In genomic region chr17:41226051-41226450, GRCh38 we compare ENCODE assay signal across 34 cellular contexts. TPM values are rescaled to one million over a fixed set of nuclear protein-coding genes. Genes with fewer than 3 reads are reported as not detected.
"Had no signal": no experiment of that assay in that cellular context is flagged by ENCODE, and none has a peak within 500 bp of the region (broad histone marks: within the 10 kb centered on the region; RNA-seq: fewer than 3 reads in every experiment).

No MANE protein-coding gene starts in this region.

- FAIRE-seq: colon had no signal

- H3K4me1 Mint-ChIP-seq: activated CD4-positive, alpha-beta memory T cell treated with anti-CD3 and anti-CD28 coated beads, Interleukin-2, amount 10 ng/mL, durations not matched to agents 7 days and 5 days; activated T-helper 17 cell treated with anti-CD3 and anti-CD28 coated beads, Interleukin-2, amount 50 U/mL, for 72 hours; T-helper 17 cell had no signal

- H3K9me3 ChIP-seq: body of pancreas, esophagus muscularis mucosa, heart right ventricle had no signal

- H3K36me3 Mint-ChIP-seq: activated naive CD8-positive, alpha-beta T cell had no signal

- H3K27ac ChIP-seq: body of pancreas, esophagus muscularis mucosa, foreskin keratinocyte, gastroesophageal sphincter, heart right ventricle, hepatocyte, WERI-Rb-1 had no signal

- H3K9me3 Mint-ChIP-seq: activated B cell treated with CpG ODN at 0.5 μM for 24 hours; activated CD4-positive, alpha-beta memory T cell treated with anti-CD3 and anti-CD28 coated beads, Interleukin-2, amount 10 ng/mL, durations not matched to agents 7 days and 5 days; activated T-cell treated with anti-CD3 and anti-CD28 coated beads, Interleukin-2, amount 50 U/mL, for 4 hours; activated T-helper 17 cell treated with anti-CD3 and anti-CD28 coated beads, Interleukin-2, amount 50 U/mL, for 72 hours; effector memory CD8-positive, alpha-beta T cell; T-helper 2 cell treated with Interferon-gamma antibody and Interleukin-4, amounts not matched to agents 5 μg/mL and 100 μg/mL, for 36 hours had no signal

- H3K4me1 ChIP-seq: body of pancreas, esophagus muscularis mucosa, gastroesophageal sphincter, heart right ventricle had no signal

- H3K4me3 Mint-ChIP-seq: activated B cell treated with CpG ODN at 0.5 μM for 24 hours; activated CD4-positive, alpha-beta memory T cell treated with anti-CD3 and anti-CD28 coated beads, Interleukin-2, amount 10 ng/mL, durations not matched to agents 7 days and 5 days; activated naive CD8-positive, alpha-beta T cell; activated T-cell treated with anti-CD3 and anti-CD28 coated beads, Interleukin-2, amount 50 U/mL, for 4 hours; activated T-helper 17 cell treated with anti-CD3 and anti-CD28 coated beads, Interleukin-2, amount 50 U/mL, for 72 hours; effector memory CD8-positive, alpha-beta T cell; T-helper 17 cell; T-helper 2 cell treated with Interferon-gamma antibody and Interleukin-4, amounts not matched to agents 5 μg/mL and 100 μg/mL, for 36 hours had no signal

- H3K4me3 ChIP-seq: body of pancreas, esophagus muscularis mucosa, gastroesophageal sphincter, heart right ventricle, hepatocyte had no signal

- H3K27ac Mint-ChIP-seq: activated B cell treated with CpG ODN at 0.5 μM for 24 hours; activated CD4-positive, alpha-beta memory T cell treated with anti-CD3 and anti-CD28 coated beads, Interleukin-2, amount 10 ng/mL, durations not matched to agents 7 days and 5 days; activated naive CD8-positive, alpha-beta T cell; activated T-helper 17 cell treated with anti-CD3 and anti-CD28 coated beads, Interleukin-2, amount 50 U/mL, for 72 hours; effector memory CD8-positive, alpha-beta T cell; T-helper 17 cell; T-helper 2 cell treated with Interferon-gamma antibody and Interleukin-4, amounts not matched to agents 5 μg/mL and 100 μg/mL, for 36 hours had no signal

- H3K79me2 ChIP-seq: hepatocyte had no signal

- H3K36me3 ChIP-seq: esophagus muscularis mucosa, gastroesophageal sphincter, heart right ventricle, WERI-Rb-1 had no signal

- H3K4me2 ChIP-seq: hepatocyte had no signal

- DNase-seq: activated B cell treated with CpG ODN at 0.5 μM for 24 hours; activated CD4-positive, alpha-beta memory T cell treated with anti-CD3 and anti-CD28 coated beads, Interleukin-2, amount 10 ng/mL, durations not matched to agents 7 days and 5 days; activated CD4-positive, alpha-beta T cell treated with anti-CD3 and anti-CD28 coated beads for 48 hours; activated CD4-positive, alpha-beta T cell treated with anti-CD3 and anti-CD28 coated beads, Interleukin-2, amount 50 U/mL, for 4 hours; activated CD8-positive, alpha-beta memory T cell treated with anti-CD3 and anti-CD28 coated beads for 24 hours; activated effector memory CD4-positive, alpha-beta T cell treated with Interleukin-2 at 50 U/mL for 16 hours; activated gamma-delta T cell treated with Interleukin-2 at 50 U/mL for 16 hours; activated naive CD4-positive, alpha-beta T cell treated with anti-CD3 and anti-CD28 coated beads, Interleukin-2, amount 50 U/mL, for 16 hours; activated naive CD4-positive, alpha-beta T cell treated with Interleukin-2 at 50 U/mL for 16 hours; activated T-cell treated with anti-CD3 and anti-CD28 coated beads, Interleukin-2, amount 50 U/mL, for 4 hours; amniotic stem cell; anterior cingulate cortex; body of pancreas; caudate nucleus; cortex of kidney; dermis blood vessel endothelial cell; effector CD4-positive, alpha-beta T cell; effector memory CD8-positive, alpha-beta T cell; erythroblast; foreskin keratinocyte; heart right ventricle; T-helper 17 cell; T1000; WERI-Rb-1 had no signal

- H2AFZ ChIP-seq: hepatocyte had no signal

RNA-seq across cellular contexts. Expression of gene KRTAP9-2, which starts 0.4 kb away (rescaled TPM):
- total RNA-seq: activated B cell treated with CpG ODN at 0.5 μM for 24 hours; activated CD4-positive, alpha-beta memory T cell treated with anti-CD3 and anti-CD28 coated beads, Interleukin-2, amount 10 ng/mL, durations not matched to agents 7 days and 5 days; activated T-cell treated with anti-CD3 and anti-CD28 coated beads, Interleukin-2, amount 50 U/mL, for 4 hours; activated T-helper 17 cell treated with anti-CD3 and anti-CD28 coated beads, Interleukin-2, amount 50 U/mL, for 72 hours; body of pancreas; chondrocyte; dermis blood vessel endothelial cell; esophagus muscularis mucosa; foreskin keratinocyte; gastroesophageal sphincter; glomerular endothelial cell; heart right ventricle; hepatocyte; T-helper 17 cell had no signal
- polyA plus RNA-seq: adipose tissue, foreskin keratinocyte, heart right ventricle, hepatocyte had no signal

RNA-seq across cellular contexts. Expression of gene KRTAP9-3, which starts 6.2 kb away (rescaled TPM):
- total RNA-seq: activated B cell treated with CpG ODN at 0.5 μM for 24 hours; activated CD4-positive, alpha-beta memory T cell treated with anti-CD3 and anti-CD28 coated beads, Interleukin-2, amount 10 ng/mL, durations not matched to agents 7 days and 5 days; activated T-cell treated with anti-CD3 and anti-CD28 coated beads, Interleukin-2, amount 50 U/mL, for 4 hours; activated T-helper 17 cell treated with anti-CD3 and anti-CD28 coated beads, Interleukin-2, amount 50 U/mL, for 72 hours; body of pancreas; chondrocyte; dermis blood vessel endothelial cell; esophagus muscularis mucosa; foreskin keratinocyte; gastroesophageal sphincter; glomerular endothelial cell; heart right ventricle; hepatocyte; T-helper 17 cell had no signal
- polyA plus RNA-seq: adipose tissue, foreskin keratinocyte, heart right ventricle, hepatocyte had no signal

RNA-seq across cellular contexts. Expression of gene KRTAP9-8, which starts 11.7 kb away (rescaled TPM):
- total RNA-seq: activated B cell treated with CpG ODN at 0.5 μM for 24 hours; activated CD4-positive, alpha-beta memory T cell treated with anti-CD3 and anti-CD28 coated beads, Interleukin-2, amount 10 ng/mL, durations not matched to agents 7 days and 5 days; activated T-cell treated with anti-CD3 and anti-CD28 coated beads, Interleukin-2, amount 50 U/mL, for 4 hours; activated T-helper 17 cell treated with anti-CD3 and anti-CD28 coated beads, Interleukin-2, amount 50 U/mL, for 72 hours; body of pancreas; chondrocyte; dermis blood vessel endothelial cell; esophagus muscularis mucosa; foreskin keratinocyte; gastroesophageal sphincter; glomerular endothelial cell; heart right ventricle; hepatocyte; T-helper 17 cell had no signal
- polyA plus RNA-seq: adipose tissue, foreskin keratinocyte, heart right ventricle, hepatocyte had no signal

RNA-seq across cellular contexts. Expression of gene KRTAP9-4, which starts 23.4 kb away (rescaled TPM):
- total RNA-seq: activated B cell treated with CpG ODN at 0.5 μM for 24 hours; activated CD4-positive, alpha-beta memory T cell treated with anti-CD3 and anti-CD28 coated beads, Interleukin-2, amount 10 ng/mL, durations not matched to agents 7 days and 5 days; activated T-cell treated with anti-CD3 and anti-CD28 coated beads, Interleukin-2, amount 50 U/mL, for 4 hours; activated T-helper 17 cell treated with anti-CD3 and anti-CD28 coated beads, Interleukin-2, amount 50 U/mL, for 72 hours; body of pancreas; chondrocyte; dermis blood vessel endothelial cell; esophagus muscularis mucosa; foreskin keratinocyte; gastroesophageal sphincter; glomerular endothelial cell; heart right ventricle; hepatocyte; T-helper 17 cell had no signal
- polyA plus RNA-seq: adipose tissue, foreskin keratinocyte, heart right ventricle, hepatocyte had no signal

RNA-seq across cellular contexts. Expression of gene KRTAP9-9, which starts 29.1 kb away (rescaled TPM):
- total RNA-seq: activated B cell treated with CpG ODN at 0.5 μM for 24 hours; activated CD4-positive, alpha-beta memory T cell treated with anti-CD3 and anti-CD28 coated beads, Interleukin-2, amount 10 ng/mL, durations not matched to agents 7 days and 5 days; activated T-cell treated with anti-CD3 and anti-CD28 coated beads, Interleukin-2, amount 50 U/mL, for 4 hours; activated T-helper 17 cell treated with anti-CD3 and anti-CD28 coated beads, Interleukin-2, amount 50 U/mL, for 72 hours; body of pancreas; chondrocyte; dermis blood vessel endothelial cell; esophagus muscularis mucosa; foreskin keratinocyte; gastroesophageal sphincter; glomerular endothelial cell; heart right ventricle; hepatocyte; T-helper 17 cell had no signal
- polyA plus RNA-seq: adipose tissue, foreskin keratinocyte, heart right ventricle, hepatocyte had no signal
